In genomic region chr1:236795035-236795756, GRCh38 we compare ENCODE assay signal across 1 cellular context.
TF ChIP-seq lines count a peak whose summit lies in the region.

TSS of gene MTR (plus strand) at chr1:236795292. CDS start at chr1:236795704, 412 bp downstream.

TF ChIP-seq in WTC11, 78 proteins besides CTCF, POLR2A, EP300 and RAD21 (continued from another document):
- no peak for TF ChIP-seq CDX4 (CRISPR knock-in tag; IDR thresholded peaks at IDR 0.05; ENCODE audit: borderline replicate concordance)
